1 cellular context compared by ENCODE assay signal in the genomic region with DNA sequence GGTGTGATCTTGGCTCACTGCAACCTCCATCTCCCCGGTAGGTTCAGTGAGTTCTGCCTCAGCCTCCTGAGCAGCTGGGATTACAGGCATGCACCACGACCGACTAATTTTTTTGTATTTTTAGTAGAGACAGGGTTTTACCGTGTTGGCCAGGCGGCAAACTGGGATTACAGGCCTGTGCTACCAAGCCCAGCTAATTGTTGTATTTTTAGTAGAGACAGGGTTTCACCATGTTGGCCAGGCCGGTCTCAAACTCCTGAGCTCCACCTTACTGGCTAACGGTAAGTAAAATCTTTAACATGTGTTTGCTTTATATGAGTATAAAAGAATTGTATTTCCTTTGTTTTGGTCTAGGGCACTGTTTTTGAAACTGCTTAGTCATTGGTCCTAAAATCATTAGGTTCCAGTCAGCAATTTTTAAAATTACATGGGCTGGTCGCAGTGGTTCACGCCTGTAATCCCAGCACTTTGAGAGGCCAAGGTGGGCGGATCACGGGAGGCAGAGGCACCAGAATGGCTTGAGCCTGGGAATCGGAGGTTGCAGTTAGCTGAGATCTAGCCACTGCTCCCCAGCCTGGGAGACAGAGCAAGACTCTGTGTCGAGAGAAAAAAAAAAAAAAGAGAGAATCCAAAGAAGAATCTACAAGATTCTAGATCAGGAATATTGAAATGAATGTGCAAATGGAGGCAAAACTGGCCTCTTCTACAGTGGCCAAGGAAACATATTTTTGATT.
A peak's percentile ranks its signal among the peaks of the same experiment; 100 is the strongest.
TF ChIP-seq lines count a peak whose summit lies in the region.

No MANE protein-coding gene starts in this region.

TF ChIP-seq in IMR-90, 13 proteins besides CTCF, POLR2A, EP300 and RAD21:
- TF ChIP-seq CEBPB (IDR thresholded peaks at IDR 0.05; ENCODE audit: low read depth, low read length) (peak; percentile 62; the same call in 1 of the 2 replicates), MXI1 (IDR thresholded peaks at IDR 0.05; ENCODE audit: borderline replicate concordance, low read depth, low read length) (no peak), NFE2L2 (IDR thresholded peaks at IDR 0.05; ENCODE audit: low read depth, low read length) (peak; percentile 78), MAFK (IDR thresholded peaks at IDR 0.05; ENCODE audit: low read depth, low read length) (peak; percentile 62)
